1 cellular context compared by ENCODE assay signal in genomic region chr9:72151099-72151498, GRCh38.
TF ChIP-seq lines count a peak whose summit lies in the region.

No MANE protein-coding gene starts in this region.

TF ChIP-seq in liver, 16 proteins besides CTCF, POLR2A, EP300 and RAD21 (continued from another document):
- TF ChIP-seq ATF3 (IDR thresholded peaks at IDR 0.05), result no peak
